Comparison of ENCODE assay signal across 11 cellular contexts in genomic region chr2:54470241-54470938, GRCh38. TPM values are rescaled to one million over a fixed set of nuclear protein-coding genes. Genes with fewer than 3 reads are reported as not detected.
A peak's percentile ranks its signal among the peaks of the same experiment; 100 is the strongest.
DNase-seq lines count a peak whose midpoint lies in the region; ATAC-seq and TF ChIP-seq lines count a peak whose summit lies in the region.
"Had no signal": no experiment of that assay in that cellular context is flagged by ENCODE, and none has a peak within 500 bp of the region (broad histone marks: within the 10 kb centered on the region; RNA-seq: fewer than 3 reads in every experiment).

No MANE protein-coding gene starts in this region.

- H3K9me2 ChIP-seq in SU-DHL-6 (replicated peaks; ENCODE audit: insufficient read depth, low read length), result no peaks in the 10 kb centered on the region

- H3K9me3 ChIP-seq in SU-DHL-6 (ENCODE audit: insufficient read depth, low read length) (no peaks in the 10 kb centered on the region), skeletal muscle satellite cell (replicated peaks; ENCODE audit: low read length) (no peaks in the 10 kb centered on the region)

- H3K4me2 ChIP-seq in SU-DHL-6 (ENCODE audit: low read depth, low read length, poor library complexity, severe bottlenecking) (peak overlapping the region; percentile 72), skeletal muscle satellite cell (ENCODE audit: low read length) (peak overlapping the region; percentile 27)

- intact Hi-C loops in Right ventricle myocardium superior (cut with DNase I), result no loop called here

- H3K27ac ChIP-seq in SU-DHL-6 (ENCODE audit: low read depth, low read length), result peak overlapping the region; percentile 88
- H3K27ac ChIP-seq: RWPE1 had no signal

- H3K27me3 ChIP-seq in SU-DHL-6 (ENCODE audit: low read length) (no peaks in the 10 kb centered on the region), skeletal muscle satellite cell (ENCODE audit: control insufficient read depth, insufficient read depth, low read length) (no peaks in the 10 kb centered on the region)

- H3K36me3 ChIP-seq in SU-DHL-6 (ENCODE audit: low read length) (no peaks in the 10 kb centered on the region), skeletal muscle satellite cell (ENCODE audit: insufficient read depth, low read length) (no peaks in the 10 kb centered on the region)

- peaks cover 28% of the 10 kb centered on the region for H3F3A ChIP-seq in SU-DHL-6 (ENCODE audit: insufficient read depth)

- H3K4me3 ChIP-seq in SU-DHL-6 (ENCODE audit: insufficient read depth, low read length, poor library complexity, severe bottlenecking), result peak overlapping the region; percentile 48
- H3K4me3 ChIP-seq in skeletal muscle satellite cell (ENCODE audit: low read length), result no peak overlapping the region

- DNase-seq in ELR (ENCODE audit: low read depth) (peak; percentile 63), Right ventricle myocardium superior (no peak), SIG-M5 treated with dmso at 0.1 percent for 504 hours (lab: John Stamatoyannopoulos, UW; ENCODE audit: unreplicated experiment) (no peak), SKM-1 (lab: John Stamatoyannopoulos, UW; ENCODE audit: unreplicated experiment) (no peak)
- DNase-seq in activated CD4-positive, alpha-beta T cell treated with anti-CD3 and anti-CD28 coated beads for 4 hours, result no peak
- no peak for DNase-seq in activated CD4-positive, alpha-beta T cell treated with anti-CD3 and anti-CD28 coated beads, Interleukin-2, amount 50 U/mL, for 4 hours
- DNase-seq: activated CD8-positive, alpha-beta memory T cell treated with anti-CD3 and anti-CD28 coated beads for 24 hours; DND-41 had no signal

- H3K9ac ChIP-seq in SU-DHL-6 (ENCODE audit: low read length) (peak overlapping the region; percentile 45), skeletal muscle satellite cell (ENCODE audit: low read depth, low read length) (peak overlapping the region; percentile 26)

- peaks cover 51% of the 10 kb centered on the region for H3K4me1 ChIP-seq in skeletal muscle satellite cell (ENCODE audit: control insufficient read depth, insufficient read depth, low read length)

- H4K20me1 ChIP-seq in SU-DHL-6 (ENCODE audit: low read depth, low read length), result no peaks in the 10 kb centered on the region

- peak; percentile 53 for ATAC-seq in Right ventricle myocardium superior (ENCODE audit: poor library complexity)

- H3K79me2 ChIP-seq in SU-DHL-6 (ENCODE audit: insufficient read depth, low read length), result peaks cover 51% of the 10 kb centered on the region

- no peak for TF ChIP-seq CTCF in SU-DHL-6 (IDR thresholded peaks at IDR 0.05; ENCODE audit: insufficient read depth, low read length, poor library complexity, severe bottlenecking)

- H2AFZ ChIP-seq in SU-DHL-6 (ENCODE audit: low read depth, low read length, severe bottlenecking), result no peak overlapping the region

RNA-seq across cellular contexts. Expression of gene SPTBN1, which starts 14.3 kb away (rescaled TPM):
- 391 TPM for total RNA-seq in Right ventricle myocardium superior
- total RNA-seq in skeletal muscle satellite cell (2012; rRNA removed), result 214 and 220 TPM in 2 replicates
